ENCODE assay signal across 1 cellular context in the genomic region with DNA sequence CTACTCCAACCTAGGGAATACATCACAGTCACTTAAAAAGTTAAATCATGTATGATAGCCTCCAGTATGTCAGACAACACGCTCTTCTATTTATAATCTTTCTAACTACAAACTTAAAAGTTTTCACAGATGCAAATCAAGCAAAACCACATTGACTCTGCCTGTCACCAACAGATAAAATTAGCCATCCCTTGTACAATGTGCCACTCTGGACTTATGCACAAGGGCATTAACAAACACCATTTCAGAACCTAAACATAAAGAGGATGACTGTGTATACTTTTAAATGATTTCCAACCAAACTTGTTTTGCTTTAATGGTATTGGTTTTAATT.
TF ChIP-seq lines count a peak whose summit lies in the region.

No MANE protein-coding gene starts in this region.

TF ChIP-seq in K562, 482 proteins besides CTCF, POLR2A, EP300 and RAD21 (continued from another document):
- TF ChIP-seq, protein P1, sequence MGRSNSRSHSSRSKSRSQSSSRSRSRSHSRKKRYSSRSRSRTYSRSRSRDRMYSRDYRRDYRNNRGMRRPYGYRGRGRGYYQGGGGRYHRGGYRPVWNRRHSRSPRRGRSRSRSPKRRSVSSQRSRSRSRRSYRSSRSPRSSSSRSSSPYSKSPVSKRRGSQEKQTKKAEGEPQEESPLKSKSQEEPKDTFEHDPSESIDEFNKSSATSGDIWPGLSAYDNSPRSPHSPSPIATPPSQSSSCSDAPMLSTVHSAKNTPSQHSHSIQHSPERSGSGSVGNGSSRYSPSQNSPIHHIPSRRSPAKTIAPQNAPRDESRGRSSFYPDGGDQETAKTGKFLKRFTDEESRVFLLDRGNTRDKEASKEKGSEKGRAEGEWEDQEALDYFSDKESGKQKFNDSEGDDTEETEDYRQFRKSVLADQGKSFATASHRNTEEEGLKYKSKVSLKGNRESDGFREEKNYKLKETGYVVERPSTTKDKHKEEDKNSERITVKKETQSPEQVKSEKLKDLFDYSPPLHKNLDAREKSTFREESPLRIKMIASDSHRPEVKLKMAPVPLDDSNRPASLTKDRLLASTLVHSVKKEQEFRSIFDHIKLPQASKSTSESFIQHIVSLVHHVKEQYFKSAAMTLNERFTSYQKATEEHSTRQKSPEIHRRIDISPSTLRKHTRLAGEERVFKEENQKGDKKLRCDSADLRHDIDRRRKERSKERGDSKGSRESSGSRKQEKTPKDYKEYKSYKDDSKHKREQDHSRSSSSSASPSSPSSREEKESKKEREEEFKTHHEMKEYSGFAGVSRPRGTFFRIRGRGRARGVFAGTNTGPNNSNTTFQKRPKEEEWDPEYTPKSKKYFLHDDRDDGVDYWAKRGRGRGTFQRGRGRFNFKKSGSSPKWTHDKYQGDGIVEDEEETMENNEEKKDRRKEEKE (IDR thresholded peaks at IDR 0.05; ENCODE audit: borderline replicate concordance in 1 of 2, control insufficient read depth in 1 of 2, low read depth in 2 of 2, low read length in 1 of 2) = no peak
- peak; percentile 66 for TF ChIP-seq TAL1 (IDR thresholded peaks at IDR 0.05)
- peak; percentile 75 for TF ChIP-seq TEAD4 (IDR thresholded peaks at IDR 0.05; ENCODE audit: low read length)
- TF ChIP-seq TEAD4 (CRISPR knock-in tag; IDR thresholded peaks at IDR 0.05; ENCODE audit: borderline replicate concordance) = no peak
- TF ChIP-seq CBFA2T3 (IDR thresholded peaks at IDR 0.05) = peak; percentile 79
- TF ChIP-seq MEF2D (tag; conservative IDR thresholded peaks at IDR 0.05; ENCODE audit: low read depth) = 0 out of 2 replicates have a peak, but pooled peaks have one; percentile 59
- no peak for TF ChIP-seq HMGN3 (IDR thresholded peaks at IDR 0.05; ENCODE audit: borderline replicate concordance, extremely low read depth, insufficient read length, low read depth, low read length)
- TF ChIP-seq CBFA2T2 (conservative IDR thresholded peaks at IDR 0.05) = peak; percentile 60
- peak; percentile 50 for TF ChIP-seq NCOR1 (IDR thresholded peaks at IDR 0.05)
- peak; percentile 71 for TF ChIP-seq ARID1B (IDR thresholded peaks at IDR 0.05)
- no peak for TF ChIP-seq ESRRB (CRISPR knock-in tag; IDR thresholded peaks at IDR 0.05; ENCODE audit: borderline replicate concordance)
- TF ChIP-seq L3MBTL2 (IDR thresholded peaks at IDR 0.05) = no peak
- 0 out of 2 replicates have a peak, but pooled peaks have one; percentile 28 for TF ChIP-seq DPF2 (IDR thresholded peaks at IDR 0.05)
- TF ChIP-seq MEIS2 (IDR thresholded peaks at IDR 0.05; ENCODE audit: partially characterized antibody) = peak; percentile 64
- TF ChIP-seq TCF3 (CRISPR knock-in tag; IDR thresholded peaks at IDR 0.05) = peak; percentile 79
- TF ChIP-seq, protein P2, sequence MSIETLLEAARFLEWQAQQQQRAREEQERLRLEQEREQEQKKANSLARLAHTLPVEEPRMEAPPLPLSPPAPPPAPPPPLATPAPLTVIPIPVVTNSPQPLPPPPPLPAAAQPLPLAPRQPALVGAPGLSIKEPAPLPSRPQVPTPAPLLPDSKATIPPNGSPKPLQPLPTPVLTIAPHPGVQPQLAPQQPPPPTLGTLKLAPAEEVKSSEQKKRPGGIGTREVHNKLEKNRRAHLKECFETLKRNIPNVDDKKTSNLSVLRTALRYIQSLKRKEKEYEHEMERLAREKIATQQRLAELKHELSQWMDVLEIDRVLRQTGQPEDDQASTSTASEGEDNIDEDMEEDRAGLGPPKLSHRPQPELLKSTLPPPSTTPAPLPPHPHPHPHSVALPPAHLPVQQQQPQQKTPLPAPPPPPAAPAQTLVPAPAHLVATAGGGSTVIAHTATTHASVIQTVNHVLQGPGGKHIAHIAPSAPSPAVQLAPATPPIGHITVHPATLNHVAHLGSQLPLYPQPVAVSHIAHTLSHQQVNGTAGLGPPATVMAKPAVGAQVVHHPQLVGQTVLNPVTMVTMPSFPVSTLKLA (conservative IDR thresholded peaks at IDR 0.05) = peak in 1 of 2 experiments; percentile 23; a peak in 1 of 4 replicates
- peak; percentile 44 for TF ChIP-seq SMARCB1 (IDR thresholded peaks at IDR 0.05; ENCODE audit: insufficient read length, low read depth)
- TF ChIP-seq ESRRA (IDR thresholded peaks at IDR 0.05; ENCODE audit: borderline replicate concordance, low read depth) = 0 out of 2 replicates have a peak, but pooled peaks have one; percentile 12
- peak; percentile 34; the same call in 1 of the 2 replicates for TF ChIP-seq PML (IDR thresholded peaks at IDR 0.05; ENCODE audit: low read length)
- TF ChIP-seq SMARCA4 (IDR thresholded peaks at IDR 0.05) = 0 out of 2 replicates have a peak, but pooled peaks have one; percentile 39
- TF ChIP-seq, protein P3, sequence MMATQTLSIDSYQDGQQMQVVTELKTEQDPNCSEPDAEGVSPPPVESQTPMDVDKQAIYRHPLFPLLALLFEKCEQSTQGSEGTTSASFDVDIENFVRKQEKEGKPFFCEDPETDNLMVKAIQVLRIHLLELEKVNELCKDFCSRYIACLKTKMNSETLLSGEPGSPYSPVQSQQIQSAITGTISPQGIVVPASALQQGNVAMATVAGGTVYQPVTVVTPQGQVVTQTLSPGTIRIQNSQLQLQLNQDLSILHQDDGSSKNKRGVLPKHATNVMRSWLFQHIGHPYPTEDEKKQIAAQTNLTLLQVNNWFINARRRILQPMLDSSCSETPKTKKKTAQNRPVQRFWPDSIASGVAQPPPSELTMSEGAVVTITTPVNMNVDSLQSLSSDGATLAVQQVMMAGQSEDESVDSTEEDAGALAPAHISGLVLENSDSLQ (IDR thresholded peaks at IDR 0.05) = peak; percentile 32; the same call in 1 of the 2 replicates
- peak; percentile 35; the same call in 1 of the 2 replicates for TF ChIP-seq FOXM1 (IDR thresholded peaks at IDR 0.05; ENCODE audit: low read depth)
- no peak for TF ChIP-seq FOXM1 (CRISPR knock-in tag; IDR thresholded peaks at IDR 0.05; ENCODE audit: low read depth)
- TF ChIP-seq ZBED1 (IDR thresholded peaks at IDR 0.05) = no peak
- TF ChIP-seq MTA2 (IDR thresholded peaks at IDR 0.05; ENCODE audit: low read depth) = peak; percentile 40; the same call in 1 of the 2 replicates
- TF ChIP-seq FOSL1 (tag; conservative IDR thresholded peaks at IDR 0.05) = 0 out of 2 replicates have a peak, but pooled peaks have one; percentile 17
- no peak for TF ChIP-seq ILK (tag; IDR thresholded peaks at IDR 0.05; ENCODE audit: borderline replicate concordance, low read depth)
